Comparison of ENCODE assay signal across 17 cellular contexts in the genomic region with DNA sequence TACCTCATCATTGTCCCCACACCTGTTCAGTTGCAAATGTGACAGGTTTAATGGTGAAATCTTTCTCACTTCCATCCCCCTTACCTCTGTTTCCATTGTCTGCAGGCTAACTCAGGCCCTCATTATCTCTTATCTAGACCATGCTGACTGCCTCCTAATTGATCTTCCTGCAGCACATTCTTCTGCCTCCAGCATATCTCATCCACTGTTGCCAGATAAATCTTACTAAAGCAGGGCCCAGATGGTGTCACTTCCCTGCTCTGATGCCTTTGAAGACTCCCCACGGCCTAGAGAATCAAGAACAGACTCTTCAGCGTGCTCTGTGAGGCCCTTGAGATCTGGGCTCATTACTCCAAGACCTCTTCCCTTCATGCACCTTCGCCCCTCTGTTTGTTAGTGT.
"Had no signal": no experiment of that assay in that cellular context is flagged by ENCODE, and none has a peak within 500 bp of the region (broad histone marks: within the 10 kb centered on the region; RNA-seq: fewer than 3 reads in every experiment).

No MANE protein-coding gene starts in this region.

- H3K9me3 Mint-ChIP-seq: activated CD4-positive, alpha-beta T cell treated with anti-CD3 and anti-CD28 coated beads, Interleukin-2, amount 10 ng/mL, durations not matched to agents 24 days and 14 days; T-helper 2 cell treated with Interferon-gamma antibody and Interleukin-4, amounts not matched to agents 5 μg/mL and 100 μg/mL, for 36 hours had no signal

- H3K27me3 ChIP-seq: gastroesophageal sphincter, ovary, sigmoid colon, transverse colon had no signal

- DNase-seq: activated CD8-positive, alpha-beta memory T cell treated with anti-CD3 and anti-CD28 coated beads for 24 hours; activated naive CD4-positive, alpha-beta T cell treated with anti-CD3 and anti-CD28 coated beads, Interleukin-2, amount 50 U/mL, for 16 hours; activated T-cell treated with anti-CD3 and anti-CD28 coated beads for 4 hours; central memory CD4-positive, alpha-beta T cell; cortex of kidney; effector memory CD4-positive, alpha-beta T cell; left ventricle myocardium superior; mesenchymal stem cell; ovary; sigmoid colon; stimulated activated naive CD4-positive, alpha-beta T cell; substantia nigra; transverse colon had no signal

- H3K4me3 Mint-ChIP-seq: activated CD4-positive, alpha-beta T cell treated with anti-CD3 and anti-CD28 coated beads, Interleukin-2, amount 10 ng/mL, durations not matched to agents 24 days and 14 days; T-helper 2 cell treated with Interferon-gamma antibody and Interleukin-4, amounts not matched to agents 5 μg/mL and 100 μg/mL, for 36 hours had no signal

- H3K27ac ChIP-seq: epithelial cell of prostate, gastroesophageal sphincter, ovary, sigmoid colon, transverse colon had no signal

- H3K27ac Mint-ChIP-seq: activated CD4-positive, alpha-beta T cell treated with anti-CD3 and anti-CD28 coated beads, Interleukin-2, amount 10 ng/mL, durations not matched to agents 24 days and 14 days; T-helper 2 cell treated with Interferon-gamma antibody and Interleukin-4, amounts not matched to agents 5 μg/mL and 100 μg/mL, for 36 hours had no signal

- H3K4me3 ChIP-seq: gastroesophageal sphincter, ovary, sigmoid colon, transverse colon had no signal

- H3K4me1 Mint-ChIP-seq: activated CD4-positive, alpha-beta T cell treated with anti-CD3 and anti-CD28 coated beads, Interleukin-2, amount 10 ng/mL, durations not matched to agents 24 days and 14 days had no signal
